In the genomic region with DNA sequence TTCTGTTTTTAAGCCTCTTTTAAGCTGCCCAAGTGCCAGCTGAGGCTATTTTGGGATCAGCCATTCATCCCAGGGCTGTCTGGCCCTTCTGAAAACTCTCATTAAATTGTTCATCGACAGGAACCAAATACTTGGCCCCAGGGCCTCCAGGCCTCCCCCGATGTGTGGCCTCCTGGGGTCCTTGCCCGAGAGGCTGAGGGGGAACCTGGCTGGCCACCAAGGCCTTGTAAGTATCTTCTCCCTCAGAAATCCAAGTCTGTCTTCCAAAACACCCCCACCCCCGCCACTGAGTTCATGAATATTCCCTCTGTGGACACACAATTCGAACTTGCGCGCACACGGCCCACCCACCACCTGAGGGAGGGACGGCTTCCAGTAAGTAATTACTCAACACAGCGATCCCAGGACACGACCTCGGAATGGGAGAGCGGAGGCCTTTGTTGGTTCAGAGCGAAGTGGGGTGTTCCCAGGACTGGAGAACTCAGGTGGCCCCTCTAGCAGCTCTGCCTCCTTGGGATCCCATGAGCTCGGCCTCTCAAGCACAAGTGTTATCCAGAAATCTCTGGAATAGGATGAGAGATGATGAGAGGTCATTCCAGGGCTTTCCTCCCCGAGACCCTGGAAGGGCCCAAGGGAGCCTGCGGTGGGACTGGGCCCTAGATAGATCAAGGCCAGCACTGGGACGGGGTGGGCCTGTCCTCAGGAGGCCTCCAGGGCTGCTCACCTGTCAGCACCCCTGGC, we compare ENCODE assay signal across 2 cellular contexts.
TF ChIP-seq lines count a peak whose summit lies in the region.

No MANE protein-coding gene starts in this region.

TF ChIP-seq in SK-N-SH, 30 proteins besides CTCF, POLR2A, EP300 and RAD21 (continued from another document):
- TF ChIP-seq TAF1 (IDR thresholded peaks at IDR 0.05; ENCODE audit: borderline replicate concordance, low read depth, low read length) (no peak), MXI1 (IDR thresholded peaks at IDR 0.05; ENCODE audit: low read depth, low read length) (no peak), RCOR1 (IDR thresholded peaks at IDR 0.05; ENCODE audit: low read length) (no peak), PBX3 (IDR thresholded peaks at IDR 0.05) (no peak), RXRA (IDR thresholded peaks at IDR 0.05; ENCODE audit: borderline replicate concordance, low read depth) (no peak), CHD2 (IDR thresholded peaks at IDR 0.05; ENCODE audit: low read length, partially characterized antibody) (no peak), JUND (IDR thresholded peaks at IDR 0.05) (no peak), RFX5 (IDR thresholded peaks at IDR 0.05; ENCODE audit: low read length) (no peak), SIN3A (IDR thresholded peaks at IDR 0.05; ENCODE audit: borderline replicate concordance, low read depth, low read length) (no peak), USF1 (IDR thresholded peaks at IDR 0.05; ENCODE audit: borderline replicate concordance, low read depth) (no peak)

TF ChIP-seq in SK-N-SH treated with all-trans-retinoic acid at 6 μM for 48 hours, 23 proteins besides CTCF, POLR2A, EP300 and RAD21 (continued from another document):
- no peak for TF ChIP-seq PATZ1 (CRISPR knock-in tag; IDR thresholded peaks at IDR 0.05; ENCODE audit: borderline replicate concordance)
- TF ChIP-seq ZC3H10 (CRISPR knock-in tag; IDR thresholded peaks at IDR 0.05), result no peak
- TF ChIP-seq ZFP3 (CRISPR knock-in tag; IDR thresholded peaks at IDR 0.05), result no peak
